Comparison of ENCODE assay signal across 8 cellular contexts in genomic region chr19:49442793-49443365, GRCh38. TPM values are rescaled to one million over a fixed set of nuclear protein-coding genes. Genes with fewer than 3 reads are reported as not detected.
DNase-seq lines count a peak whose midpoint lies in the region; ATAC-seq and TF ChIP-seq lines count a peak whose summit lies in the region.

No MANE protein-coding gene starts in this region.

- H3K4me1 Mint-ChIP-seq in osteocyte (ENCODE audit: unreplicated experiment), result peaks cover 23% of the 10 kb centered on the region

- in situ Hi-C loops in Panc1 (cut with HindIII; ENCODE audit: low pct_unique_long_range_greater_than_20kb, low sequenced_read_pairs), result no loop called here

- no peaks in the 10 kb centered on the region for H3K9me3 Mint-ChIP-seq in activated naive CD4-positive, alpha-beta T cell treated with anti-CD3 and anti-CD28 coated beads, Interleukin-2, amount 50 U/mL, for 72 hours
- no peaks in the 10 kb centered on the region for H3K9me3 Mint-ChIP-seq in osteocyte (ENCODE audit: unreplicated experiment)

- peaks cover 46% of the 10 kb centered on the region for H3K27me3 Mint-ChIP-seq in osteocyte (ENCODE audit: unreplicated experiment)

- CTCF ChIA-PET in Panc1 (lab: Charles Lee), result interaction anchor here (0.6 kb wide), 3 partner anchors 23 to 200 kb away, joined by 3 to 4 read pairs (median 4); no protein-coding TSS in a partner anchor

- H3K36me3 Mint-ChIP-seq in activated naive CD4-positive, alpha-beta T cell treated with anti-CD3 and anti-CD28 coated beads, Interleukin-2, amount 50 U/mL, for 72 hours, result peaks cover 0 to 6% of the 10 kb centered on the region in 2 donors
- H3K36me3 Mint-ChIP-seq in osteocyte (ENCODE audit: unreplicated experiment), result peaks cover 4% of the 10 kb centered on the region

- H3K36me3 ChIP-seq in BE2C (peaks cover 15% of the 10 kb centered on the region), Panc1 (ENCODE audit: control insufficient read depth, insufficient read depth, low read length) (no peaks in the 10 kb centered on the region)

- peaks cover 42% of the 10 kb centered on the region for H3K27me3 ChIP-seq in BE2C
- peaks cover 9% of the 10 kb centered on the region; the same call in 1 of the 2 replicates for H3K27me3 ChIP-seq in Panc1 (ENCODE audit: control insufficient read depth, insufficient read depth, low read length)

- DNase-seq in BE2C (peak; percentile 97), HS-5 (ENCODE audit: low read depth) (peak; percentile 71), Panc1 (ENCODE audit: low read depth, low spot score) (no peak), head of caudate nucleus (peak in 38 of 42 donors; percentile 8 to 70 (median 32)), osteocyte (ENCODE audit: extremely low spot score, unreplicated experiment) (peak; percentile 94)
- peak in 1 of 2 donors; percentile 74 for DNase-seq in activated naive CD4-positive, alpha-beta T cell treated with anti-CD3 and anti-CD28 coated beads, Interleukin-2, amount 50 U/mL, for 72 hours (ENCODE audit: low spot score in 2 of 2)

- no peak overlapping the region for H3K27ac ChIP-seq in Panc1 (ENCODE audit: low read length)

- H3K27ac Mint-ChIP-seq in activated naive CD4-positive, alpha-beta T cell treated with anti-CD3 and anti-CD28 coated beads, Interleukin-2, amount 50 U/mL, for 72 hours, result peak overlapping the region in 1 of 2 donors; percentile 67
- H3K27ac Mint-ChIP-seq in osteocyte (ENCODE audit: unreplicated experiment), result peak overlapping the region; percentile 73

- peaks cover 6% of the 10 kb centered on the region; the same call in 1 of the 2 replicates for H3K4me1 ChIP-seq in BE2C
- H3K4me1 ChIP-seq in Panc1 (ENCODE audit: control insufficient read depth, insufficient read depth, low read length), result no peaks in the 10 kb centered on the region; the same call in 1 of the 2 replicates

- intact Hi-C loops in Panc1 (cut with micrococcal nuclease; ENCODE audit: unreplicated experiment) (loop anchor here (5.0 kb wide), 1 partner anchor 51 kb away; no protein-coding TSS in a partner anchor), head of caudate nucleus (cut with DNase I) (loop anchor here (5.0 to 10.0 kb wide), 2 partner anchors 51 to 218 kb away; no protein-coding TSS in a partner anchor)

- BruUV-seq in Panc1 (replicated peaks; lab: Mats Ljungman, UMichigan), result no TSS peak

- ATAC-seq in GM19023 (IDR thresholded peaks at IDR 0.05; ENCODE audit: unreplicated experiment), result peak; percentile 7
- ATAC-seq in Panc1, result peak; percentile 83
- peak; percentile 30 to 50 for ATAC-seq in activated naive CD4-positive, alpha-beta T cell treated with anti-CD3 and anti-CD28 coated beads, Interleukin-2, amount 50 U/mL, for 72 hours
- no peak for ATAC-seq in GM18858 (IDR thresholded peaks at IDR 0.05; ENCODE audit: unreplicated experiment)

- TF ChIP-seq CTCF in BE2C (IDR thresholded peaks at IDR 0.05; ENCODE audit: low read depth, low read length) (no peak), Panc1 (IDR thresholded peaks at IDR 0.05) (no peak), osteocyte (IDR thresholded peaks at IDR 0.05) (no peak)

- H3K4me3 ChIP-seq in BE2C (ENCODE audit: low read depth, low read length) (peak overlapping the region; percentile 70), Panc1 (ENCODE audit: low read depth in 2 of 2, low read length in 2 of 2) (peak overlapping the region; percentile 61 to 63)

- H3K4me3 Mint-ChIP-seq in osteocyte (ENCODE audit: unreplicated experiment), result peak overlapping the region; percentile 77

- H3K9me3 ChIP-seq in BE2C, result no peaks in the 10 kb centered on the region
- H3K9me3 ChIP-seq in Panc1 (ENCODE audit: control insufficient read depth, insufficient read depth, low read depth, low read length), result no peaks in the 10 kb centered on the region

- POLR2A ChIA-PET in Panc1 (lab: Charles Lee), result no interaction called here

RNA-seq across cellular contexts. Expression of gene SLC17A7, which starts 1.6 kb away (rescaled TPM):
- not detected for polyA plus RNA-seq in BE2C (2012; ENCODE audit: insufficient read depth, insufficient read length, low read depth)
- 1.2 TPM for total RNA-seq in Panc1 (2021; ENCODE audit: unreplicated experiment)
- 1.7 TPM for polyA plus RNA-seq in Panc1 (2012; ENCODE audit: insufficient read length)
- total RNA-seq in activated naive CD4-positive, alpha-beta T cell treated with anti-CD3 and anti-CD28 coated beads, Interleukin-2, amount 50 U/mL, for 72 hours, result under 1 TPM; 0.20 to 0.33 TPM
- total RNA-seq in osteocyte, result 0.34 and 0.54 TPM in 2 replicates

RNA-seq across cellular contexts. Expression of gene PIH1D1, which starts 8.7 kb away (rescaled TPM):
- polyA plus RNA-seq in BE2C (2012; ENCODE audit: insufficient read depth, insufficient read length, low read depth), result 99.9 TPM
- total RNA-seq in Panc1 (2021; ENCODE audit: unreplicated experiment) (78.5 TPM), osteocyte (80.2 and 84.5 TPM in 2 replicates)
- polyA plus RNA-seq in Panc1 (2012; ENCODE audit: insufficient read length), result 72.4 TPM
- total RNA-seq in activated naive CD4-positive, alpha-beta T cell treated with anti-CD3 and anti-CD28 coated beads, Interleukin-2, amount 50 U/mL, for 72 hours, result 100 to 1,000 TPM in 1 of 2 donors, 10 to 100 TPM in 1; 92.9 to 184 TPM

RNA-seq across cellular contexts. Expression of gene ALDH16A1, which starts 10.1 kb away (rescaled TPM):
- 20.3 TPM for polyA plus RNA-seq in BE2C (2012; ENCODE audit: insufficient read depth, insufficient read length, low read depth)
- total RNA-seq in Panc1 (2021; ENCODE audit: unreplicated experiment) (19.6 TPM), osteocyte (31.8 and 34.0 TPM in 2 replicates)
- polyA plus RNA-seq in Panc1 (2012; ENCODE audit: insufficient read length), result 31.7 TPM
- total RNA-seq in activated naive CD4-positive, alpha-beta T cell treated with anti-CD3 and anti-CD28 coated beads, Interleukin-2, amount 50 U/mL, for 72 hours, result 10 to 100 TPM; 22.6 to 34.0 TPM

RNA-seq across cellular contexts. Expression of gene GFY, which starts 17.7 kb away (rescaled TPM):
- not detected for polyA plus RNA-seq in BE2C (2012; ENCODE audit: insufficient read depth, insufficient read length, low read depth)
- total RNA-seq in Panc1 (2021; ENCODE audit: unreplicated experiment) (not detected), osteocyte (not detected in 2 replicates)
- not detected for polyA plus RNA-seq in Panc1 (2012; ENCODE audit: insufficient read length)
- not detected for total RNA-seq in activated naive CD4-positive, alpha-beta T cell treated with anti-CD3 and anti-CD28 coated beads, Interleukin-2, amount 50 U/mL, for 72 hours

RNA-seq across cellular contexts. Expression of gene PTH2, which starts 19.6 kb away (rescaled TPM):
- polyA plus RNA-seq in BE2C (2012; ENCODE audit: insufficient read depth, insufficient read length, low read depth), result not detected
- total RNA-seq in Panc1 (2021; ENCODE audit: unreplicated experiment) (not detected), osteocyte (not detected in 2 replicates)
- polyA plus RNA-seq in Panc1 (2012; ENCODE audit: insufficient read length), result not detected
- total RNA-seq in activated naive CD4-positive, alpha-beta T cell treated with anti-CD3 and anti-CD28 coated beads, Interleukin-2, amount 50 U/mL, for 72 hours, result not detected
